In genomic region chr7:22329816-22330524, GRCh38 we compare ENCODE assay signal across 2 cellular contexts.
TF ChIP-seq lines count a peak whose summit lies in the region.

No MANE protein-coding gene starts in this region.

TF ChIP-seq in A549, 52 proteins besides CTCF, POLR2A, EP300 and RAD21:
- TF ChIP-seq FOSB (CRISPR knock-in tag; IDR thresholded peaks at IDR 0.05): no peak
- TF ChIP-seq HOXB5 (CRISPR knock-in tag; IDR thresholded peaks at IDR 0.05): no peak
- TF ChIP-seq MAFK (IDR thresholded peaks at IDR 0.05; ENCODE audit: partially characterized antibody): peak; percentile 88

TF ChIP-seq in liver, 16 proteins besides CTCF, POLR2A, EP300 and RAD21:
- TF ChIP-seq HNF4A (conservative IDR thresholded peaks at IDR 0.05): peak; percentile 21 to 22
- TF ChIP-seq SP1 (IDR thresholded peaks at IDR 0.05): peak; percentile 9
- TF ChIP-seq FOXA1 (IDR thresholded peaks at IDR 0.05): no peak
TF ChIP-seq in liver: peak in this region for 2.
